Comparison of ENCODE assay signal across 18 cellular contexts in the genomic region with DNA sequence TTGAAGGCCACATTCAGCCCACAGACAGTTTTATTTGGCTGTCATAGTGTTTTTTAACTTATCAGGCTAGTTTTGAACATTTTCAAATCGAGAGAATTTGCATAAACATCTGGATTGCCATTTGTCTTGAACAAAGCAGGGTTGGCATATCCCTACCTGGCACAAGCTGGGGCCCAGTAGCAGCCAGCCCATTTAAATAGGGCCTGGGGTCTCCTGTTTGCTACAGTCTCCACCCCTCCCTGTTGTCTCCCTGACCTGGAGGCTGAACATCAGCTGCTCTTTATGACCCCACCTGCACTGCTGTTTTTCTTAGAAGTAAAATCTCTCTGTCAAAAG. TPM values are rescaled to one million over a fixed set of nuclear protein-coding genes. Genes with fewer than 3 reads are reported as not detected.
DNase-seq lines count a peak whose midpoint lies in the region; ATAC-seq, FAIRE-seq and TF ChIP-seq lines count a peak whose summit lies in the region.
"Had no signal": no experiment of that assay in that cellular context is flagged by ENCODE, and none has a peak within 500 bp of the region (broad histone marks: within the 10 kb centered on the region; RNA-seq: fewer than 3 reads in every experiment).

No MANE protein-coding gene starts in this region.

- H3K9me2 ChIP-seq in OCI-LY1 (ENCODE audit: low read depth, low read length) = no peaks in the 10 kb centered on the region

- H3K36me3 Mint-ChIP-seq in activated naive CD4-positive, alpha-beta T cell treated with anti-CD3 and anti-CD28 coated beads, Interleukin-2, amount 50 U/mL, for 24 hours = no peaks in the 10 kb centered on the region

- no peak for FAIRE-seq in GM12878 (lab: Jason Lieb, UNC)
- FAIRE-seq: urothelium cell line had no signal

- H3K27me3 ChIP-seq in OCI-LY1 (ENCODE audit: insufficient read depth, low read length) = no peaks in the 10 kb centered on the region
- H3K27me3 ChIP-seq in GM12878 (replicated peaks in 1 of 2; ENCODE audit: control insufficient read depth in 2 of 2, insufficient read depth in 2 of 2, low read length in 1 of 2) = no peaks in the 10 kb centered on the region
- H3K27me3 ChIP-seq: foreskin keratinocyte had no signal

- no peaks in the 10 kb centered on the region for H3K9me3 Mint-ChIP-seq in activated naive CD4-positive, alpha-beta T cell treated with anti-CD3 and anti-CD28 coated beads, Interleukin-2, amount 50 U/mL, for 24 hours

- H3K79me2 ChIP-seq in OCI-LY1 (ENCODE audit: insufficient read depth, low read length) = peaks cover 24% of the 10 kb centered on the region
- H3K79me2 ChIP-seq in GM12878 (ENCODE audit: control insufficient read depth, insufficient read depth, low read length) = peaks cover 72% of the 10 kb centered on the region

- 0% methylated on average over 1 of the region's 1 CpG for WGBS in GM12878 (ENCODE audit: insufficient coverage, insufficient replicate concordance, low lambda C conversion rate, missing lambda C conversion rate)

- SMC1A ChIA-PET in GM12878 (lab: Charles Lee; ENCODE audit: uncharacterized antibody, unreplicated experiment) = interaction anchor here (1.0 to 1.6 kb wide), 2 partner anchors 11 to 14 kb away, joined by 4 to 5 read pairs; a partner anchor contains a TSS

- H2AFZ ChIP-seq in OCI-LY1 (ENCODE audit: low read length) (no peak overlapping the region), GM12878 (ENCODE audit: control insufficient read depth, low read depth, low read length) (peak overlapping the region; percentile 63)

- no peak for TF ChIP-seq POLR2A in GM12878 (IDR thresholded peaks at IDR 0.05; ENCODE audit: low read depth, low read length)

- H3K4me3 ChIP-seq in OCI-LY1 (ENCODE audit: low read depth, low read length, poor library complexity, severe bottlenecking) (peak overlapping the region; percentile 49), GM12878 (peak overlapping the region; percentile 49)
- H3K4me3 ChIP-seq: left ventricle myocardium inferior, SK-N-MC, smooth muscle cell had no signal

- intact Hi-C loops in GM12878 (cut with micrococcal nuclease; ENCODE audit: unreplicated experiment) = no loop called here

- H3K9me3 ChIP-seq in OCI-LY1 (ENCODE audit: low read length) (0 out of 2 replicates have a peak, but pooled peaks cover 2% of the 10 kb centered on the region), GM12878 (replicated peaks; ENCODE audit: control insufficient read depth, insufficient read depth, low read length) (no peaks in the 10 kb centered on the region)
- H3K9me3 ChIP-seq: left ventricle myocardium inferior had no signal

- H3K4me1 Mint-ChIP-seq in activated naive CD4-positive, alpha-beta T cell treated with anti-CD3 and anti-CD28 coated beads, Interleukin-2, amount 50 U/mL, for 24 hours = peaks cover 40% of the 10 kb centered on the region

- no peaks in the 10 kb centered on the region for H3K27me3 Mint-ChIP-seq in activated naive CD4-positive, alpha-beta T cell treated with anti-CD3 and anti-CD28 coated beads, Interleukin-2, amount 50 U/mL, for 24 hours

- TF ChIP-seq RAD21 in GM12878 (IDR thresholded peaks at IDR 0.05; ENCODE audit: insufficient read depth, low read depth, low read length) = no peak

- ATAC-seq in GM12878 (peak; percentile 33), GM19351 (IDR thresholded peaks at IDR 0.05; ENCODE audit: unreplicated experiment) (no peak), HG02623 (IDR thresholded peaks at IDR 0.05; ENCODE audit: unreplicated experiment) (no peak)
- ATAC-seq: foreskin keratinocyte had no signal

- peak overlapping the region; percentile 69 for H3K9ac ChIP-seq in OCI-LY1 (ENCODE audit: low read length)
- peak overlapping the region; percentile 66 for H3K9ac ChIP-seq in GM12878 (ENCODE audit: control insufficient read depth, insufficient read depth, low read length)

- RAD21 ChIA-PET in GM12878 (lab: Charles Lee; ENCODE audit: unreplicated experiment) = interaction anchor here (0.7 kb wide), 1 partner anchor 9 kb away, joined by 3 read pairs; no protein-coding TSS in a partner anchor

- TF ChIP-seq CTCF in OCI-LY1 (IDR thresholded peaks at IDR 0.05; ENCODE audit: low read length) (no peak), GM12878 (IDR thresholded peaks at IDR 0.05 in 2 of 3, conservative IDR thresholded peaks at IDR 0.05 in 1 of 3; ENCODE audit: control insufficient read depth in 2 of 3, extremely low read depth in 1 of 3, insufficient read depth in 1 of 3, low read depth in 3 of 3, low read length in 3 of 3) (no peak)

- H3K4me1 ChIP-seq in OCI-LY1 (ENCODE audit: insufficient read depth, low read length, severe bottlenecking) (peaks cover 69% of the 10 kb centered on the region), GM12878 (ENCODE audit: control insufficient read depth, insufficient read depth, low read length) (peaks cover 31% of the 10 kb centered on the region)
- H3K4me1 ChIP-seq: foreskin keratinocyte, left ventricle myocardium inferior had no signal

- H3K27ac Mint-ChIP-seq in activated naive CD4-positive, alpha-beta T cell treated with anti-CD3 and anti-CD28 coated beads, Interleukin-2, amount 50 U/mL, for 24 hours = peak overlapping the region; percentile 89

- TSS peak; percentile 30 for BruUV-seq in GM12878 (replicated peaks; lab: Mats Ljungman, UMichigan)

- no peak for TF ChIP-seq EP300 in GM12878 (IDR thresholded peaks at IDR 0.05; ENCODE audit: borderline replicate concordance in 1 of 2, control insufficient read depth in 1 of 2, low read depth in 2 of 2, low read length in 2 of 2)

- in situ Hi-C loops in GM12878 (cut with MboI) = loop anchor here (10.0 to 25.0 kb wide), 2 partner anchors 291 to 1382 kb away; a partner anchor contains a TSS

- 0 out of 2 replicates have a peak, but pooled peaks cover 4% of the 10 kb centered on the region for H3K36me3 ChIP-seq in OCI-LY1 (ENCODE audit: insufficient read depth, low read length)
- 0 out of 4 replicates have a peak, but pooled peaks cover 1 to 2% of the 10 kb centered on the region in 2 experiments for H3K36me3 ChIP-seq in GM12878 (ENCODE audit: control insufficient read depth in 2 of 2, insufficient read depth in 2 of 2, low read length in 1 of 2)
- H3K36me3 ChIP-seq: left ventricle myocardium inferior had no signal

- H4K20me1 ChIP-seq in OCI-LY1 (ENCODE audit: insufficient read depth, low read length) = no peaks in the 10 kb centered on the region
- no peaks in the 10 kb centered on the region for H4K20me1 ChIP-seq in GM12878 (ENCODE audit: control insufficient read depth, insufficient read depth)

- H3K4me2 ChIP-seq in OCI-LY1 (ENCODE audit: low read length) = peak overlapping the region; percentile 72
- H3K4me2 ChIP-seq in GM12878 (ENCODE audit: control insufficient read depth, insufficient read depth) = peak overlapping the region; percentile 98
- H3K4me2 ChIP-seq: smooth muscle cell had no signal

- POLR2A ChIA-PET in GM12878 (lab: Charles Lee) = no interaction called here

- 0 out of 2 replicates have a peak, but pooled peaks cover 3% of the 10 kb centered on the region for H3F3A ChIP-seq in OCI-LY1 (ENCODE audit: insufficient read depth, low read length)

- peak overlapping the region; percentile 99 for H3K27ac ChIP-seq in OCI-LY1 (ENCODE audit: low read depth, low read length, poor library complexity, severe bottlenecking)
- H3K27ac ChIP-seq in GM12878 (ENCODE audit: control insufficient read depth, insufficient read depth) = peak overlapping the region; percentile 84
- H3K27ac ChIP-seq: foreskin keratinocyte, left ventricle myocardium inferior, SK-N-MC, VCaP had no signal

- no peak for DNase-seq in activated naive CD4-positive, alpha-beta T cell treated with anti-CD3 and anti-CD28 coated beads, Interleukin-2, amount 50 U/mL, for 16 hours
- DNase-seq in GM12878 (ENCODE audit: low read depth, low spot score) = no peak
- DNase-seq in HPDE6-E6E7 (ENCODE audit: extremely low spot score) = no peak
- DNase-seq in T1000 (lab: John Stamatoyannopoulos, UW) = no peak
- DNase-seq: activated CD8-positive, alpha-beta memory T cell treated with anti-CD3 and anti-CD28 coated beads, Interleukin-2, amount 50 U/mL, for 4 hours; aorta; DMS 273 treated with DMSO at 0.1 percent for 48 hours; foreskin keratinocyte; left ventricle myocardium inferior; NCI-H446 had no signal

- H3K4me3 Mint-ChIP-seq in activated naive CD4-positive, alpha-beta T cell treated with anti-CD3 and anti-CD28 coated beads, Interleukin-2, amount 50 U/mL, for 24 hours = peak overlapping the region; percentile 71

- CTCF ChIA-PET in GM12878 (lab: Yijun Ruan, JAX) = interaction anchor here (0.5 to 1.0 kb wide), 3 partner anchors 10 to 122 kb away, joined by 3 to 4 read pairs (median 4); a partner anchor contains a TSS

TF ChIP-seq in GM12878, 131 proteins besides CTCF, POLR2A, EP300 and RAD21 (continues in another document):
- no peak for TF ChIP-seq MEF2A (IDR thresholded peaks at IDR 0.05; ENCODE audit: insufficient read depth, low read depth, low read length)

RNA-seq across cellular contexts. Expression of a gene that starts 10.5 kb away (rescaled TPM):
- total RNA-seq in GM12878 (2013; cell fraction: nucleolus; rRNA removed) = 33.2 and 41.2 TPM in 2 replicates
- total RNA-seq in GM12878 (2014; rRNA removed) (196 and 212 TPM in 2 replicates), GM12878 (2014; rRNA removed; fragmentation: Illumina TruSeq; extraction: Trizol) (30.7 and 40.4 TPM in 2 replicates), GM12878 (2021) (84.3 and 90.1 TPM in 2 replicates)
- 197 TPM for polyA plus RNA-seq in GM12878 (2011; ENCODE audit: low read depth)
- polyA plus RNA-seq in GM12878 (2011; rRNA removed) (21.8 and 31.5 TPM in 2 replicates), GM12878 (2014; fragmentation: Illumina TruSeq; extraction: Trizol) (19.5 and 30.1 TPM in 2 replicates), GM12878 (2014; fragmentation: Nextera tagmentation; extraction: Ambion mirVana) (10 to 100 TPM; 14.8 to 34.2 TPM), GM12878 (2014; rRNA removed) (214 and 266 TPM in 2 replicates), GM12878 (2016; fragmentation: Nextera tagmentation; extraction: Ambion mirVana) (100 to 1,000 TPM; 127 to 132 TPM)
- polyA plus RNA-seq in GM12878 (2011; cell fraction: cytosol; rRNA removed) = 28.9 and 69.9 TPM in 2 replicates
- 43.0 and 45.6 TPM in 2 replicates for polyA plus RNA-seq in GM12878 (2011; cell fraction: nucleus; rRNA removed)
- polyA plus RNA-seq in GM12878 (2012) = 87.8 and 101 TPM in 2 replicates
- 13.5 and 16.0 TPM in 2 replicates for polyA minus RNA-seq in GM12878 (2011; rRNA and poly(A)+ RNA removed)
- 5.9 and 7.5 TPM in 2 replicates for polyA minus RNA-seq in GM12878 (2011; cell fraction: cytosol; rRNA and poly(A)+ RNA removed)
- polyA minus RNA-seq in GM12878 (2011; cell fraction: nucleus; rRNA and poly(A)+ RNA removed) = 13.7 and 22.7 TPM in 2 replicates
